Comparison of ENCODE assay signal across 2 cellular contexts in the genomic region with DNA sequence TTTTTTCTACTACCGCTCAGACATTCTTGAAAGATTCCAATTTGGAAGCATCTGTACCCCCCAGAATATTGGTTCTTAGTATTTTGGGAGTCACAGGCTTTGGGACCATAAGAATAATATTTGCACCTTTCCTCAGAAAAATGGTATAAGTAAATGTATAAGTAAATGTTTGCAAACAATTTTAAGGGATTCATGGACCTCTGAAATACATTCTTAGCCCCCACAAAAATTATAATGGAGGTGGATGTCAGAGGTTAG.
A peak's percentile ranks its signal among the peaks of the same experiment; 100 is the strongest.
TF ChIP-seq lines count a peak whose summit lies in the region.

No MANE protein-coding gene starts in this region.

TF ChIP-seq in K562, 482 proteins besides CTCF, POLR2A, EP300 and RAD21 (continued from another document and continues in another):
- TF ChIP-seq, protein P1, sequence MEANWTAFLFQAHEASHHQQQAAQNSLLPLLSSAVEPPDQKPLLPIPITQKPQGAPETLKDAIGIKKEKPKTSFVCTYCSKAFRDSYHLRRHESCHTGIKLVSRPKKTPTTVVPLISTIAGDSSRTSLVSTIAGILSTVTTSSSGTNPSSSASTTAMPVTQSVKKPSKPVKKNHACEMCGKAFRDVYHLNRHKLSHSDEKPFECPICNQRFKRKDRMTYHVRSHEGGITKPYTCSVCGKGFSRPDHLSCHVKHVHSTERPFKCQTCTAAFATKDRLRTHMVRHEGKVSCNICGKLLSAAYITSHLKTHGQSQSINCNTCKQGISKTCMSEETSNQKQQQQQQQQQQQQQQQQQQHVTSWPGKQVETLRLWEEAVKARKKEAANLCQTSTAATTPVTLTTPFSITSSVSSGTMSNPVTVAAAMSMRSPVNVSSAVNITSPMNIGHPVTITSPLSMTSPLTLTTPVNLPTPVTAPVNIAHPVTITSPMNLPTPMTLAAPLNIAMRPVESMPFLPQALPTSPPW (CRISPR knock-in tag; IDR thresholded peaks at IDR 0.05): peak; percentile 9; the same call in 1 of the 2 replicates
- TF ChIP-seq ATF1 (CRISPR knock-in tag; IDR thresholded peaks at IDR 0.05) (no peak), ATF1 (tag; IDR thresholded peaks at IDR 0.05) (no peak), KAT2B (IDR thresholded peaks at IDR 0.05; ENCODE audit: low read depth, low read length) (no peak), FOSL1 (tag; conservative IDR thresholded peaks at IDR 0.05) (peak; percentile 21; the same call in 1 of the 2 replicates), HMG20B (CRISPR knock-in tag; IDR thresholded peaks at IDR 0.05) (0 out of 2 replicates have a peak, but pooled peaks have one; percentile 1), ZNF384 (IDR thresholded peaks at IDR 0.05; ENCODE audit: low read depth, low read length) (no peak), CREB1 (IDR thresholded peaks at IDR 0.05) (no peak), CREB1 (CRISPR knock-in tag; IDR thresholded peaks at IDR 0.05) (no peak), THRAP3 (IDR thresholded peaks at IDR 0.05; ENCODE audit: borderline replicate concordance) (no peak), ZNF41 (CRISPR knock-in tag; conservative IDR thresholded peaks at IDR 0.05) (no peak), TAF1 (IDR thresholded peaks at IDR 0.05; ENCODE audit: control insufficient read depth, extremely low read depth, insufficient read depth, low read length, severe bottlenecking) (no peak), ZNF75A (CRISPR knock-in tag; IDR thresholded peaks at IDR 0.05) (no peak), TOE1 (IDR thresholded peaks at IDR 0.05; ENCODE audit: borderline replicate concordance) (no peak), TOE1 (CRISPR knock-in tag; IDR thresholded peaks at IDR 0.05; ENCODE audit: borderline replicate concordance, low read depth) (no peak), POLR2AphosphoS2 (IDR thresholded peaks at IDR 0.05; ENCODE audit: low read length) (no peak)
- TF ChIP-seq, protein P2, sequence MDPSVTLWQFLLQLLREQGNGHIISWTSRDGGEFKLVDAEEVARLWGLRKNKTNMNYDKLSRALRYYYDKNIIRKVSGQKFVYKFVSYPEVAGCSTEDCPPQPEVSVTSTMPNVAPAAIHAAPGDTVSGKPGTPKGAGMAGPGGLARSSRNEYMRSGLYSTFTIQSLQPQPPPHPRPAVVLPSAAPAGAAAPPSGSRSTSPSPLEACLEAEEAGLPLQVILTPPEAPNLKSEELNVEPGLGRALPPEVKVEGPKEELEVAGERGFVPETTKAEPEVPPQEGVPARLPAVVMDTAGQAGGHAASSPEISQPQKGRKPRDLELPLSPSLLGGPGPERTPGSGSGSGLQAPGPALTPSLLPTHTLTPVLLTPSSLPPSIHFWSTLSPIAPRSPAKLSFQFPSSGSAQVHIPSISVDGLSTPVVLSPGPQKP (CRISPR knock-in tag; IDR thresholded peaks at IDR 0.05): no peak
- TF ChIP-seq, protein P3, sequence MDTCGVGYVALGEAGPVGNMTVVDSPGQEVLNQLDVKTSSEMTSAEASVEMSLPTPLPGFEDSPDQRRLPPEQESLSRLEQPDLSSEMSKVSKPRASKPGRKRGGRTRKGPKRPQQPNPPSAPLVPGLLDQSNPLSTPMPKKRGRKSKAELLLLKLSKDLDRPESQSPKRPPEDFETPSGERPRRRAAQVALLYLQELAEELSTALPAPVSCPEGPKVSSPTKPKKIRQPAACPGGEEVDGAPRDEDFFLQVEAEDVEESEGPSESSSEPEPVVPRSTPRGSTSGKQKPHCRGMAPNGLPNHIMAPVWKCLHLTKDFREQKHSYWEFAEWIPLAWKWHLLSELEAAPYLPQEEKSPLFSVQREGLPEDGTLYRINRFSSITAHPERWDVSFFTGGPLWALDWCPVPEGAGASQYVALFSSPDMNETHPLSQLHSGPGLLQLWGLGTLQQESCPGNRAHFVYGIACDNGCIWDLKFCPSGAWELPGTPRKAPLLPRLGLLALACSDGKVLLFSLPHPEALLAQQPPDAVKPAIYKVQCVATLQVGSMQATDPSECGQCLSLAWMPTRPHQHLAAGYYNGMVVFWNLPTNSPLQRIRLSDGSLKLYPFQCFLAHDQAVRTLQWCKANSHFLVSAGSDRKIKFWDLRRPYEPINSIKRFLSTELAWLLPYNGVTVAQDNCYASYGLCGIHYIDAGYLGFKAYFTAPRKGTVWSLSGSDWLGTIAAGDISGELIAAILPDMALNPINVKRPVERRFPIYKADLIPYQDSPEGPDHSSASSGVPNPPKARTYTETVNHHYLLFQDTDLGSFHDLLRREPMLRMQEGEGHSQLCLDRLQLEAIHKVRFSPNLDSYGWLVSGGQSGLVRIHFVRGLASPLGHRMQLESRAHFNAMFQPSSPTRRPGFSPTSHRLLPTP (IDR thresholded peaks at IDR 0.05; ENCODE audit: borderline replicate concordance, extremely low read depth, insufficient read length): no peak
- TF ChIP-seq, protein P4, sequence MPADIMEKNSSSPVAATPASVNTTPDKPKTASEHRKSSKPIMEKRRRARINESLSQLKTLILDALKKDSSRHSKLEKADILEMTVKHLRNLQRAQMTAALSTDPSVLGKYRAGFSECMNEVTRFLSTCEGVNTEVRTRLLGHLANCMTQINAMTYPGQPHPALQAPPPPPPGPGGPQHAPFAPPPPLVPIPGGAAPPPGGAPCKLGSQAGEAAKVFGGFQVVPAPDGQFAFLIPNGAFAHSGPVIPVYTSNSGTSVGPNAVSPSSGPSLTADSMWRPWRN (IDR thresholded peaks at IDR 0.05; ENCODE audit: low read depth): no peak
- TF ChIP-seq, protein P5, sequence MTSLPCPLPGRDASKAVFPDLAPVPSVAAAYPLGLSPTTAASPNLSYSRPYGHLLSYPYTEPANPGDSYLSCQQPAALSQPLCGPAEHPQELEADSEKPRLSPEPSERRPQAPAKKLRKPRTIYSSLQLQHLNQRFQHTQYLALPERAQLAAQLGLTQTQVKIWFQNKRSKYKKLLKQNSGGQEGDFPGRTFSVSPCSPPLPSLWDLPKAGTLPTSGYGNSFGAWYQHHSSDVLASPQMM (CRISPR knock-in tag; IDR thresholded peaks at IDR 0.05): no peak
- TF ChIP-seq, protein P6, sequence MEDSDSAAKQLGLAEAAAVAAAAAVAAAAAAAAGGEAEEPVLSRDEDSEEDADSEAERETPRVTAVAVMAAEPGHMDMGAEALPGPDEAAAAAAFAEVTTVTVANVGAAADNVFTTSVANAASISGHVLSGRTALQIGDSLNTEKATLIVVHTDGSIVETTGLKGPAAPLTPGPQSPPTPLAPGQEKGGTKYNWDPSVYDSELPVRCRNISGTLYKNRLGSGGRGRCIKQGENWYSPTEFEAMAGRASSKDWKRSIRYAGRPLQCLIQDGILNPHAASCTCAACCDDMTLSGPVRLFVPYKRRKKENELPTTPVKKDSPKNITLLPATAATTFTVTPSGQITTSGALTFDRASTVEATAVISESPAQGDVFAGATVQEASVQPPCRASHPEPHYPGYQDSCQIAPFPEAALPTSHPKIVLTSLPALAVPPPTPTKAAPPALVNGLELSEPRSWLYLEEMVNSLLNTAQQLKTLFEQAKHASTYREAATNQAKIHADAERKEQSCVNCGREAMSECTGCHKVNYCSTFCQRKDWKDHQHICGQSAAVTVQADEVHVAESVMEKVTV (CRISPR knock-in tag; IDR thresholded peaks at IDR 0.05): peak; percentile 51; the same call in 1 of the 2 replicates

TF ChIP-seq in liver, 16 proteins besides CTCF, POLR2A, EP300 and RAD21:
- TF ChIP-seq, protein P7, sequence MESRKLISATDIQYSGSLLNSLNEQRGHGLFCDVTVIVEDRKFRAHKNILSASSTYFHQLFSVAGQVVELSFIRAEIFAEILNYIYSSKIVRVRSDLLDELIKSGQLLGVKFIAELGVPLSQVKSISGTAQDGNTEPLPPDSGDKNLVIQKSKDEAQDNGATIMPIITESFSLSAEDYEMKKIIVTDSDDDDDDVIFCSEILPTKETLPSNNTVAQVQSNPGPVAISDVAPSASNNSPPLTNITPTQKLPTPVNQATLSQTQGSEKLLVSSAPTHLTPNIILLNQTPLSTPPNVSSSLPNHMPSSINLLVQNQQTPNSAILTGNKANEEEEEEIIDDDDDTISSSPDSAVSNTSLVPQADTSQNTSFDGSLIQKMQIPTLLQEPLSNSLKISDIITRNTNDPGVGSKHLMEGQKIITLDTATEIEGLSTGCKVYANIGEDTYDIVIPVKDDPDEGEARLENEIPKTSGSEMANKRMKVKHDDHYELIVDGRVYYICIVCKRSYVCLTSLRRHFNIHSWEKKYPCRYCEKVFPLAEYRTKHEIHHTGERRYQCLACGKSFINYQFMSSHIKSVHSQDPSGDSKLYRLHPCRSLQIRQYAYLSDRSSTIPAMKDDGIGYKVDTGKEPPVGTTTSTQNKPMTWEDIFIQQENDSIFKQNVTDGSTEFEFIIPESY (IDR thresholded peaks at IDR 0.05): no peak
- no peak for TF ChIP-seq NR2F2 (IDR thresholded peaks at IDR 0.05)
- TF ChIP-seq FOXA1 (IDR thresholded peaks at IDR 0.05): no peak
- TF ChIP-seq, protein P8, sequence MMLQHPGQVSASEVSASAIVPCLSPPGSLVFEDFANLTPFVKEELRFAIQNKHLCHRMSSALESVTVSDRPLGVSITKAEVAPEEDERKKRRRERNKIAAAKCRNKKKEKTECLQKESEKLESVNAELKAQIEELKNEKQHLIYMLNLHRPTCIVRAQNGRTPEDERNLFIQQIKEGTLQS (IDR thresholded peaks at IDR 0.05): no peak
- no peak for TF ChIP-seq GABPA (IDR thresholded peaks at IDR 0.05 in 1 of 2, conservative IDR thresholded peaks at IDR 0.05 in 1 of 2)
- TF ChIP-seq SP1 (IDR thresholded peaks at IDR 0.05): no peak
- TF ChIP-seq, protein P9, sequence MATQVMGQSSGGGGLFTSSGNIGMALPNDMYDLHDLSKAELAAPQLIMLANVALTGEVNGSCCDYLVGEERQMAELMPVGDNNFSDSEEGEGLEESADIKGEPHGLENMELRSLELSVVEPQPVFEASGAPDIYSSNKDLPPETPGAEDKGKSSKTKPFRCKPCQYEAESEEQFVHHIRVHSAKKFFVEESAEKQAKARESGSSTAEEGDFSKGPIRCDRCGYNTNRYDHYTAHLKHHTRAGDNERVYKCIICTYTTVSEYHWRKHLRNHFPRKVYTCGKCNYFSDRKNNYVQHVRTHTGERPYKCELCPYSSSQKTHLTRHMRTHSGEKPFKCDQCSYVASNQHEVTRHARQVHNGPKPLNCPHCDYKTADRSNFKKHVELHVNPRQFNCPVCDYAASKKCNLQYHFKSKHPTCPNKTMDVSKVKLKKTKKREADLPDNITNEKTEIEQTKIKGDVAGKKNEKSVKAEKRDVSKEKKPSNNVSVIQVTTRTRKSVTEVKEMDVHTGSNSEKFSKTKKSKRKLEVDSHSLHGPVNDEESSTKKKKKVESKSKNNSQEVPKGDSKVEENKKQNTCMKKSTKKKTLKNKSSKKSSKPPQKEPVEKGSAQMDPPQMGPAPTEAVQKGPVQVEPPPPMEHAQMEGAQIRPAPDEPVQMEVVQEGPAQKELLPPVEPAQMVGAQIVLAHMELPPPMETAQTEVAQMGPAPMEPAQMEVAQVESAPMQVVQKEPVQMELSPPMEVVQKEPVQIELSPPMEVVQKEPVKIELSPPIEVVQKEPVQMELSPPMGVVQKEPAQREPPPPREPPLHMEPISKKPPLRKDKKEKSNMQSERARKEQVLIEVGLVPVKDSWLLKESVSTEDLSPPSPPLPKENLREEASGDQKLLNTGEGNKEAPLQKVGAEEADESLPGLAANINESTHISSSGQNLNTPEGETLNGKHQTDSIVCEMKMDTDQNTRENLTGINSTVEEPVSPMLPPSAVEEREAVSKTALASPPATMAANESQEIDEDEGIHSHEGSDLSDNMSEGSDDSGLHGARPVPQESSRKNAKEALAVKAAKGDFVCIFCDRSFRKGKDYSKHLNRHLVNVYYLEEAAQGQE (IDR thresholded peaks at IDR 0.05): no peak
